Comparison of ENCODE assay signal across 8 cellular contexts in genomic region chr1:184805667-184806295, GRCh38. TPM values are rescaled to one million over a fixed set of nuclear protein-coding genes. Genes with fewer than 3 reads are reported as not detected.
A peak's percentile ranks its signal among the peaks of the same experiment; 100 is the strongest.
DNase-seq lines count a peak whose midpoint lies in the region; ATAC-seq and TF ChIP-seq lines count a peak whose summit lies in the region.

No MANE protein-coding gene starts in this region.

- WGBS in heart right ventricle, 2 donors = 28 to 31% methylated on average over 13 of the region's 13 CpGs
- WGBS in psoas muscle, 3 donors = 24 to 30% (median 26%) methylated on average over 13 of the region's 13 CpGs

- intact Hi-C loops in heart right ventricle (cut with DNase I) (loop anchor here in 9 of 10 donors (1.0 to 10.0 kb wide), 9 partner anchors 169 to 369 kb away; partner anchors contain the start of genes NIBAN1 (in 1 of the 9), SWT1 (in 1 of the 9) and TRMT1L (in 1 of the 9)), psoas muscle (cut with DNase I) (loop anchor here (1.0 to 5.0 kb wide), 3 partner anchors 82 to 177 kb away; partner anchors contain the start of gene NIBAN1 (in 1 of the 2)), vagina (cut with DNase I) (loop anchor here (2.0 kb wide), 1 partner anchor 177 kb away; no protein-coding TSS in a partner anchor)

- H3K36me3 ChIP-seq in heart right ventricle (peaks cover 0 to 91% (median 49%) of the 10 kb centered on the region in 9 donors), psoas muscle (ENCODE audit: insufficient read depth in 1 of 2, low read depth in 1 of 2) (peaks cover 0 to 12% of the 10 kb centered on the region in 2 donors), vagina (no peaks in the 10 kb centered on the region)

- ATAC-seq in HG02678 (IDR thresholded peaks at IDR 0.05; ENCODE audit: unreplicated experiment) (peak; percentile 90), heart right ventricle (peak; percentile 91 to 98 (median 95)), psoas muscle (peak; percentile 79 to 89 (median 80))
- peak; percentile 97 for ATAC-seq in activated naive CD8-positive, alpha-beta T cell treated with anti-CD3 and anti-CD28 coated beads, Interleukin-2, amount 50 U/mL, for 24 hours

- H3K4me1 Mint-ChIP-seq in activated naive CD8-positive, alpha-beta T cell treated with anti-CD3 and anti-CD28 coated beads, Interleukin-2, amount 50 U/mL, for 24 hours = peaks cover 10% of the 10 kb centered on the region

- no peaks in the 10 kb centered on the region for H3K27me3 Mint-ChIP-seq in activated naive CD8-positive, alpha-beta T cell treated with anti-CD3 and anti-CD28 coated beads, Interleukin-2, amount 50 U/mL, for 24 hours

- TF ChIP-seq CTCF in GM12873 (IDR thresholded peaks at IDR 0.05; ENCODE audit: insufficient read depth, low read depth, low read length, missing control alignments) (peak; percentile 90), heart right ventricle (IDR thresholded peaks at IDR 0.05) (peak; percentile 75 to 97 (median 92)), psoas muscle (IDR thresholded peaks at IDR 0.05) (peak; percentile 94), vagina (IDR thresholded peaks at IDR 0.05) (peak; percentile 80 to 95 (median 92))

- no peaks in the 10 kb centered on the region for H3K36me3 Mint-ChIP-seq in activated naive CD8-positive, alpha-beta T cell treated with anti-CD3 and anti-CD28 coated beads, Interleukin-2, amount 50 U/mL, for 24 hours (ENCODE audit: low read depth)

- no peak overlapping the region for H3K27ac Mint-ChIP-seq in activated naive CD8-positive, alpha-beta T cell treated with anti-CD3 and anti-CD28 coated beads, Interleukin-2, amount 50 U/mL, for 24 hours

- H3K27me3 ChIP-seq in heart right ventricle (no peaks in the 10 kb centered on the region), psoas muscle (ENCODE audit: insufficient read depth in 3 of 3, low read length in 2 of 3) (no peaks in the 10 kb centered on the region), vagina (no peaks in the 10 kb centered on the region)

- DNase-seq in NCI-H1417 (lab: John Stamatoyannopoulos, UW) = peak; percentile 72 to 96 (median 93)
- peak; percentile 73 for DNase-seq in SW480 (ENCODE audit: low spot score)
- DNase-seq in activated naive CD8-positive, alpha-beta T cell treated with anti-CD3 and anti-CD28 coated beads, Interleukin-2, amount 50 U/mL, for 24 hours = peak; percentile 86
- DNase-seq in heart right ventricle = peak; percentile 86 to 91
- peak; percentile 89 to 93 for DNase-seq in psoas muscle
- DNase-seq in vagina (ENCODE audit: extremely low spot score in 2 of 2) = no peak

- H3K4me1 ChIP-seq in heart right ventricle (peaks cover 0 to 21% (median 9%) of the 10 kb centered on the region in 9 donors), psoas muscle (peaks cover 47% of the 10 kb centered on the region), vagina (peaks cover 19% of the 10 kb centered on the region)

- H3K9me3 ChIP-seq in heart right ventricle = no peaks in the 10 kb centered on the region
- H3K9me3 ChIP-seq in psoas muscle = no peaks in the 10 kb centered on the region
- H3K9me3 ChIP-seq in vagina = no peaks in the 10 kb centered on the region

- peak overlapping the region in 8 of 10 donors; percentile 7 to 83 (median 41) for H3K27ac ChIP-seq in heart right ventricle
- peak overlapping the region; percentile 84 for H3K27ac ChIP-seq in psoas muscle
- no peak overlapping the region for H3K27ac ChIP-seq in vagina

- no peak overlapping the region for H3K4me3 Mint-ChIP-seq in activated naive CD8-positive, alpha-beta T cell treated with anti-CD3 and anti-CD28 coated beads, Interleukin-2, amount 50 U/mL, for 24 hours

- no peak for TF ChIP-seq POLR2A in vagina (IDR thresholded peaks at IDR 0.05)

- H3K4me3 ChIP-seq in heart right ventricle (no peak overlapping the region), psoas muscle (no peak overlapping the region), vagina (no peak overlapping the region)

- no peaks in the 10 kb centered on the region for H3K9me3 Mint-ChIP-seq in activated naive CD8-positive, alpha-beta T cell treated with anti-CD3 and anti-CD28 coated beads, Interleukin-2, amount 50 U/mL, for 24 hours

RNA-seq across cellular contexts. Expression of gene EDEM3, which starts 51.1 kb away (rescaled TPM):
- total RNA-seq in heart right ventricle (10 to 100 TPM; 12.1 to 26.8 (median 18.4) TPM), psoas muscle (10 to 100 TPM; 19.2 to 36.4 (median 27.9) TPM), vagina (24.1 TPM)
- polyA plus RNA-seq in heart right ventricle (10 to 100 TPM in 1 of 2 donors, 1 to 10 TPM in 1; 7.8 to 10.9 TPM), psoas muscle (10 to 100 TPM; 13.0 to 24.6 (median 24.0) TPM)

Comparison
In these comparisons a context has a peak if more than half of its experiments do, and no peak if none do; other contexts are left out.
1. DNase-seq: peak in NCI-H1417 (3 of 3), SW480 (single experiment), activated naive CD8-positive, alpha-beta T cell treated with anti-CD3 and anti-CD28 coated beads, Interleukin-2, amount 50 U/mL, for 24 hours (single experiment), heart right ventricle (2 of 2) and psoas muscle (2 of 2); none in vagina (0 of 2).
2. Peak in every context shown above with its lines, with median percentiles within 50 percentile points of each other: CTCF ChIP-seq and ATAC-seq.